Comparison of ENCODE assay signal across 19 cellular contexts in the genomic region with DNA sequence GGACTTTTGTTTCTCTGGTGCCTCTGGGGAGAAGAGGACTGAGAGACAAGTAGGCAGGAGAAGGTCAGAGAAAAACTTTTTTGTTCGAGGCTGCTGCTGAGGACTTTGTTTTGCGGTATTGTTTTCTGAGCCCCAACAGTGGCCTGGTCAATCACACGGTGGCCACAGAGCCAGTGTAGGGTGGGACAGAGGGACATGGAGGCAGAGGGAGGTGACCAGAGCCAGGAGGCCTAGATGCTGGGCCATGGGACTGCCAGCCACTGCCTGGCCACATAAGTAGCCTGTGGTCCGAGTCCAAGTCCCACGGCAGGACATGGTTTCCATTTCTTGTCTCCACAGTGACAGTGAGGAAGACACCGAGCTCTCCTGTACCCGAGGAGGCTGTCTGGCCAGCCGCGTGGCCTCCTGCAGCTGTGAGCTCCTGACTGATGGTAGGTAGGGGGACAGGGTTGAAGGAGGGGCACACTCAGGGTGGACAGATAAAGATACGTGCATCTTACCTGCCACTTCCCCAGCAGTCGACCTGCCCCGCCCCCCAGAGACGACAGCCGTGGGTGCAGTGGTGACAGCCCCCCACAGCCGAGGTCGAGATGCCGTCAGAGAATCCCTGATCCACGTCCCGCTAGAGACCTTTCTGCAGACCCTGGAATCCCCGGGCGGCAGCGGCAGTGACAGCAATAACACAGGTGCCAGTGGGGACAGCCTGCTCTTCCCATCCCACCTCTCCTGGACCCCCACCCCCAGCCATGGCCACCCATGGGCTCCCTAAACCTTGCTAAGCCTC. TPM values are rescaled to one million over a fixed set of nuclear protein-coding genes. Genes with fewer than 3 reads are reported as not detected.
A peak's percentile ranks its signal among the peaks of the same experiment; 100 is the strongest.
DNase-seq lines count a peak whose midpoint lies in the region; ATAC-seq and TF ChIP-seq lines count a peak whose summit lies in the region.
"Had no signal": no experiment of that assay in that cellular context is flagged by ENCODE, and none has a peak within 500 bp of the region (broad histone marks: within the 10 kb centered on the region; RNA-seq: fewer than 3 reads in every experiment).

No MANE protein-coding gene starts in this region.

- H3K4me1 ChIP-seq in Karpas-422 (ENCODE audit: low read length) = peaks cover 10% of the 10 kb centered on the region

- H3K9me2 ChIP-seq in Karpas-422 (replicated peaks; ENCODE audit: insufficient read depth, low read length) = no peaks in the 10 kb centered on the region

- no peak overlapping the region for H3K4me3 Mint-ChIP-seq in natural killer cell treated with Interleukin-12 subunit alpha and Interleukin-12 subunit beta and Interleukin-15 and Interleukin-18, amount 100 ng/mL, for 72 hours
- H3K4me3 Mint-ChIP-seq in natural killer cell (no peak overlapping the region), nephron progenitor cell (no peak overlapping the region)
- no peak overlapping the region for H3K4me3 Mint-ChIP-seq in CD4-positive, alpha-beta T cell

- no peak overlapping the region for H3K4me2 ChIP-seq in Karpas-422 (ENCODE audit: low read depth, low read length, poor library complexity, severe bottlenecking)

- no peaks in the 10 kb centered on the region for H3K9me3 ChIP-seq in Karpas-422 (ENCODE audit: low read length)
- no peaks in the 10 kb centered on the region for H3K9me3 ChIP-seq in CD4-positive, alpha-beta T cell (ENCODE audit: control insufficient read depth, low read length)

- peak in 1 of 2 donors; percentile 52 for ATAC-seq in natural killer cell treated with Interleukin-12 subunit alpha and Interleukin-12 subunit beta and Interleukin-15 and Interleukin-18, amount 100 ng/mL, for 72 hours
- ATAC-seq in natural killer cell = no peak
- ATAC-seq in CD4-positive, alpha-beta T cell (ENCODE audit: poor library complexity) = no peak

- CTCF ChIA-PET in CD4-positive, alpha-beta T cell (lab: Charles Lee) = no interaction called here

- POLR2A ChIA-PET in CD4-positive, alpha-beta T cell (lab: Charles Lee) = no interaction called here

- no peaks in the 10 kb centered on the region for H3K9me3 Mint-ChIP-seq in natural killer cell treated with Interleukin-12 subunit alpha and Interleukin-12 subunit beta and Interleukin-15 and Interleukin-18, amount 100 ng/mL, for 72 hours
- H3K9me3 Mint-ChIP-seq in natural killer cell (no peaks in the 10 kb centered on the region), nephron progenitor cell (no peaks in the 10 kb centered on the region)
- H3K9me3 Mint-ChIP-seq in CD4-positive, alpha-beta T cell = no peaks in the 10 kb centered on the region
- H3K9me3 Mint-ChIP-seq: IgD-negative memory B cell had no signal

- H2AFZ ChIP-seq in Karpas-422 (ENCODE audit: low read length) = no peak overlapping the region

- DNase-seq in natural killer cell treated with Interleukin-12 subunit alpha and Interleukin-12 subunit beta and Interleukin-15 and Interleukin-18, amount 100 ng/mL, for 72 hours (ENCODE audit: low spot score) = peak; percentile 44
- no peak for DNase-seq in natural killer cell
- DNase-seq in Karpas-422 = peak; percentile 38
- DNase-seq in nephron progenitor cell = no peak
- no peak for DNase-seq in LoVo (ENCODE audit: low spot score)
- no peak for DNase-seq in CD4-positive, alpha-beta T cell
- DNase-seq in central memory CD4-positive, alpha-beta T cell = no peak
- no peak for DNase-seq in mucosa of gallbladder (ENCODE audit: low spot score)
- DNase-seq: AML-193, DMS79, HCEC 1CT, NCI-H1417, NCI-H1694 treated with DMSO at 0.1 percent for 48 hours, NCI-H446, NCI-H526, Right ventricle myocardium superior had no signal

- no peaks in the 10 kb centered on the region for H3K79me2 ChIP-seq in Karpas-422 (ENCODE audit: low read length)

- peaks cover 39% of the 10 kb centered on the region for H3K36me3 ChIP-seq in Karpas-422 (ENCODE audit: insufficient read depth, low read length)

- no peaks in the 10 kb centered on the region for H3K4me1 Mint-ChIP-seq in natural killer cell treated with Interleukin-12 subunit alpha and Interleukin-12 subunit beta and Interleukin-15 and Interleukin-18, amount 100 ng/mL, for 72 hours (ENCODE audit: low read depth in 2 of 2)
- H3K4me1 Mint-ChIP-seq in natural killer cell (no peaks in the 10 kb centered on the region), nephron progenitor cell (no peaks in the 10 kb centered on the region)
- no peaks in the 10 kb centered on the region for H3K4me1 Mint-ChIP-seq in CD4-positive, alpha-beta T cell (ENCODE audit: low read depth)

- TF ChIP-seq CTCF in natural killer cell (IDR thresholded peaks at IDR 0.05) (no peak), nephron progenitor cell (IDR thresholded peaks at IDR 0.05) (no peak)
- TF ChIP-seq CTCF in CD4-positive, alpha-beta T cell (IDR thresholded peaks at IDR 0.05) = no peak

- H3K27me3 Mint-ChIP-seq in natural killer cell treated with Interleukin-12 subunit alpha and Interleukin-12 subunit beta and Interleukin-15 and Interleukin-18, amount 100 ng/mL, for 72 hours = no peaks in the 10 kb centered on the region
- H3K27me3 Mint-ChIP-seq in natural killer cell (ENCODE audit: low read depth in 2 of 2) = no peaks in the 10 kb centered on the region
- peaks cover 4% of the 10 kb centered on the region for H3K27me3 Mint-ChIP-seq in nephron progenitor cell (ENCODE audit: low read depth, poor library complexity)
- no peaks in the 10 kb centered on the region for H3K27me3 Mint-ChIP-seq in CD4-positive, alpha-beta T cell
- H3K27me3 Mint-ChIP-seq: IgD-negative memory B cell had no signal

- H3K27me3 ChIP-seq in Karpas-422 (ENCODE audit: low read length) = no peaks in the 10 kb centered on the region
- H3K27me3 ChIP-seq in CD4-positive, alpha-beta T cell (ENCODE audit: control insufficient read depth, insufficient read depth, low read length) = no peaks in the 10 kb centered on the region

- intact Hi-C loops in natural killer cell (cut with micrococcal nuclease) = no loop called here
- intact Hi-C loops in CD4-positive, alpha-beta T cell (cut with DNase I, micrococcal nuclease) = no loop called here

- peaks cover 15% of the 10 kb centered on the region; the same call in 1 of the 2 replicates for H4K20me1 ChIP-seq in Karpas-422 (ENCODE audit: insufficient read depth, low read depth, low read length)

- no peaks in the 10 kb centered on the region for H3K36me3 Mint-ChIP-seq in natural killer cell treated with Interleukin-12 subunit alpha and Interleukin-12 subunit beta and Interleukin-15 and Interleukin-18, amount 100 ng/mL, for 72 hours
- no peaks in the 10 kb centered on the region for H3K36me3 Mint-ChIP-seq in natural killer cell
- peaks cover 46% of the 10 kb centered on the region for H3K36me3 Mint-ChIP-seq in nephron progenitor cell (ENCODE audit: low read depth)
- H3K36me3 Mint-ChIP-seq in CD4-positive, alpha-beta T cell (ENCODE audit: low read depth) = no peaks in the 10 kb centered on the region

- no peak overlapping the region for H3K27ac ChIP-seq in Karpas-422 (ENCODE audit: low read length)
- H3K27ac ChIP-seq in CD4-positive, alpha-beta T cell (ENCODE audit: low read depth, low read length) = no peak overlapping the region

- no peak overlapping the region for H3K27ac Mint-ChIP-seq in natural killer cell treated with Interleukin-12 subunit alpha and Interleukin-12 subunit beta and Interleukin-15 and Interleukin-18, amount 100 ng/mL, for 72 hours
- H3K27ac Mint-ChIP-seq in natural killer cell (no peak overlapping the region), nephron progenitor cell (peak overlapping the region; percentile 48)
- H3K27ac Mint-ChIP-seq in CD4-positive, alpha-beta T cell = no peak overlapping the region
- H3K27ac Mint-ChIP-seq: IgD-negative memory B cell had no signal

- no peak overlapping the region for H3K9ac ChIP-seq in Karpas-422 (ENCODE audit: low read length)

- H3K4me3 ChIP-seq in Karpas-422 (ENCODE audit: low read length) = no peak overlapping the region

RNA-seq across cellular contexts. Expression of gene SH2B2, which starts 27.5 kb away (rescaled TPM):
- 1 to 10 TPM; 2.4 to 4.9 TPM for total RNA-seq in natural killer cell treated with Interleukin-12 subunit alpha and Interleukin-12 subunit beta and Interleukin-15 and Interleukin-18, amount 100 ng/mL, for 72 hours
- total RNA-seq in natural killer cell (1 to 10 TPM; 1.6 to 2.9 (median 2.0) TPM), mucosa of gallbladder (7.2 TPM)
- total RNA-seq in Karpas-422 (2014; rRNA removed; shearing (Covaris generic); ENCODE audit: low replicate concordance) = 22.4 and 39.2 TPM in 2 replicates
- total RNA-seq in CD4-positive, alpha-beta T cell = under 1 TPM; 0.77 to 0.95 TPM

RNA-seq across cellular contexts. Expression of gene SPDYE6, which starts 42.1 kb away (rescaled TPM):
- total RNA-seq in natural killer cell treated with Interleukin-12 subunit alpha and Interleukin-12 subunit beta and Interleukin-15 and Interleukin-18, amount 100 ng/mL, for 72 hours = not detected
- total RNA-seq in natural killer cell = not detected
- not detected in 2 replicates for total RNA-seq in Karpas-422 (2014; rRNA removed; shearing (Covaris generic); ENCODE audit: low replicate concordance)
- not detected for total RNA-seq in CD4-positive, alpha-beta T cell
- total RNA-seq in mucosa of gallbladder = not detected
- total RNA-seq: A172, MCF 10A, Right ventricle myocardium superior had no signal

Comparison
In these comparisons a context has a peak if more than half of its experiments do, and no peak if none do; other contexts are left out.
1. DNase-seq: peak in natural killer cell treated with Interleukin-12 subunit alpha and Interleukin-12 subunit beta and Interleukin-15 and Interleukin-18, amount 100 ng/mL, for 72 hours (single experiment) and Karpas-422 (single experiment); none in natural killer cell (single experiment), nephron progenitor cell (single experiment), LoVo (single experiment), CD4-positive, alpha-beta T cell (0 of 10), central memory CD4-positive, alpha-beta T cell (single experiment) and mucosa of gallbladder (single experiment).